In the genomic region with DNA sequence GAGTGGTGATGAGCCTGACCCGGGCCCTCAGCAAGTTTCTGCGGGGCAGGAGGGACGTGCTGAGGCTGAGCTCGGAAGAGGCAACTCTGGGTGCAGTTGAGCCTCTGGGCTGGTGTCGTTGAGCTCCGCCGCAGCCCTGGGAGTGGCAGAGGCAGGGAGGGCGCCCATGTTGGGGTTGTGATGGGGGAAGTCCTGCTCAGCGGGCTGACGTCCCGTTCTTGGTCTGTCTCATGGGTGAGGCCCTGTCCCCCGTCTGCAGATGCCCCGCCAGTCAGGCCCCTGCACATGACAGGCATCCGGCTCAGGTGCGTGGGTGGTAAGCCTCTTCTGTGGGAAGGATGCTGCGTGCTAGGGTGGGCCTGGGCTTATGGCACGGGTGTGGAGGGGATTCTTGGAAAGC, we compare ENCODE assay signal across 8 cellular contexts.
A peak's percentile ranks its signal among the peaks of the same experiment; 100 is the strongest.
DNase-seq lines count a peak whose midpoint lies in the region; ATAC-seq, FAIRE-seq and TF ChIP-seq lines count a peak whose summit lies in the region.

No MANE protein-coding gene starts in this region.

- H3K4me1 Mint-ChIP-seq in T-helper 1 cell treated with Interleukin-12 subunit alpha and Interleukin-12 subunit beta and Interleukin-4 antibody, amounts not matched to agents 30 μg/mL and 1 μg/mL, for 36 hours (ENCODE audit: low read depth): peaks cover 23% of the 10 kb centered on the region
- peaks cover 12% of the 10 kb centered on the region for H3K4me1 Mint-ChIP-seq in chondrocyte (ENCODE audit: low read depth)

- no peaks in the 10 kb centered on the region for H3K36me3 ChIP-seq in GM12878 (ENCODE audit: control insufficient read depth in 2 of 2, insufficient read depth in 2 of 2, low read length in 1 of 2)
- no peaks in the 10 kb centered on the region for H3K36me3 ChIP-seq in ascending aorta
- H3K36me3 ChIP-seq in mesenchymal stem cell (ENCODE audit: control insufficient read depth in 1 of 2, insufficient read depth in 2 of 2, low read depth in 1 of 2, low read length in 2 of 2): peaks cover 0 to 15% of the 10 kb centered on the region in 2 experiments

- H3K4me1 ChIP-seq in GM12878 (ENCODE audit: control insufficient read depth, insufficient read depth, low read length): peaks cover 43% of the 10 kb centered on the region
- H3K4me1 ChIP-seq in ascending aorta: peaks cover 5 to 39% of the 10 kb centered on the region in 2 donors
- no peaks in the 10 kb centered on the region for H3K4me1 ChIP-seq in foreskin keratinocyte
- H3K4me1 ChIP-seq in mesenchymal stem cell (ENCODE audit: control insufficient read depth, insufficient read depth, low read depth, low read length): peaks cover 43% of the 10 kb centered on the region

- H3K27me3 Mint-ChIP-seq in T-helper 1 cell treated with Interleukin-12 subunit alpha and Interleukin-12 subunit beta and Interleukin-4 antibody, amounts not matched to agents 30 μg/mL and 1 μg/mL, for 36 hours (ENCODE audit: low read depth): peaks cover 14% of the 10 kb centered on the region
- no peaks in the 10 kb centered on the region for H3K27me3 Mint-ChIP-seq in chondrocyte (ENCODE audit: low read depth)

- H3K27ac ChIP-seq in GM12878 (ENCODE audit: control insufficient read depth, insufficient read depth): peak overlapping the region; percentile 98
- H3K27ac ChIP-seq in ascending aorta: no peak overlapping the region
- no peak overlapping the region for H3K27ac ChIP-seq in foreskin keratinocyte
- H3K27ac ChIP-seq in mesenchymal stem cell (ENCODE audit: low read length, poor library complexity, severe bottlenecking): no peak overlapping the region

- WGBS in GM12878 (ENCODE audit: insufficient coverage, insufficient replicate concordance, low lambda C conversion rate, missing lambda C conversion rate): 3% methylated on average over 17 of the region's 17 CpGs
- WGBS in mesenchymal stem cell: 95% methylated on average over 17 of the region's 17 CpGs

- POLR2A ChIA-PET in GM12878 (lab: Charles Lee): interaction anchor here (8.8 kb wide), 1 partner anchor 15 kb away, joined by 88 read pairs; no protein-coding TSS in a partner anchor

- CTCF ChIA-PET in GM12878 (lab: Yijun Ruan, JAX): interaction anchor here (2.0 to 2.2 kb wide), 3 partner anchors 26 to 219 kb away, joined by 5 to 12 read pairs (median 8); no protein-coding TSS in a partner anchor

- RAD21 ChIA-PET in GM12878 (lab: Charles Lee; ENCODE audit: unreplicated experiment): interaction anchor here (1.0 to 2.7 kb wide), 5 partner anchors 13 to 52 kb away, joined by 3 to 20 read pairs (median 11); no protein-coding TSS in a partner anchor

- SMC1A ChIA-PET in GM12878 (lab: Charles Lee; ENCODE audit: uncharacterized antibody, unreplicated experiment): interaction anchor here (0.5 to 4.3 kb wide), 4 partner anchors 15 to 66 kb away, joined by 3 to 39 read pairs (median 3); no protein-coding TSS in a partner anchor

- H3K27ac Mint-ChIP-seq in T-helper 1 cell treated with Interleukin-12 subunit alpha and Interleukin-12 subunit beta and Interleukin-4 antibody, amounts not matched to agents 30 μg/mL and 1 μg/mL, for 36 hours: peak overlapping the region; percentile 68
- no peak overlapping the region for H3K27ac Mint-ChIP-seq in chondrocyte (ENCODE audit: unreplicated experiment)

- in situ Hi-C loops in GM12878 (cut with MboI): no loop called here

- intact Hi-C loops in GM12878 (cut with micrococcal nuclease; ENCODE audit: unreplicated experiment): loop anchor here (1.0 to 2.0 kb wide), 2 partner anchors 16 to 226 kb away; partner anchors contain the start of gene RNU6ATAC
- intact Hi-C loops in ascending aorta (cut with DNase I): no loop called here

- H2BK120ac ChIP-seq in mesenchymal stem cell (ENCODE audit: low read depth, low read length): no peak overlapping the region

- peaks cover 5% of the 10 kb centered on the region for H3K36me3 Mint-ChIP-seq in T-helper 1 cell treated with Interleukin-12 subunit alpha and Interleukin-12 subunit beta and Interleukin-4 antibody, amounts not matched to agents 30 μg/mL and 1 μg/mL, for 36 hours (ENCODE audit: low read depth)
- H3K36me3 Mint-ChIP-seq in chondrocyte (ENCODE audit: low read depth): no peaks in the 10 kb centered on the region

- BruUV-seq in GM12878 (replicated peaks; lab: Mats Ljungman, UMichigan): no TSS peak

- peak; percentile 35 for ATAC-seq in GM21423 (IDR thresholded peaks at IDR 0.05; ENCODE audit: unreplicated experiment)
- peak; percentile 67 for ATAC-seq in GM12878
- no peak for ATAC-seq in foreskin keratinocyte

- H3K9me3 ChIP-seq in GM12878 (replicated peaks; ENCODE audit: control insufficient read depth, insufficient read depth, low read length): no peaks in the 10 kb centered on the region
- H3K9me3 ChIP-seq in ascending aorta: no peaks in the 10 kb centered on the region
- H3K9me3 ChIP-seq in mesenchymal stem cell (ENCODE audit: control insufficient read depth, low read length): no peaks in the 10 kb centered on the region

- H3K4me3 ChIP-seq in GM12878 (peak overlapping the region; percentile 79), ascending aorta (no peak overlapping the region), mesenchymal stem cell (ENCODE audit: insufficient read depth in 1 of 2, low read depth in 1 of 2, low read length in 2 of 2) (no peak overlapping the region)

- peak overlapping the region; percentile 98 for H3K4me2 ChIP-seq in GM12878 (ENCODE audit: control insufficient read depth, insufficient read depth)
- H3K4me2 ChIP-seq in mesenchymal stem cell (ENCODE audit: low read length, poor library complexity, severe bottlenecking): no peak overlapping the region

- H2AFZ ChIP-seq in GM12878 (ENCODE audit: control insufficient read depth, low read depth, low read length) (peak overlapping the region; percentile 69), mesenchymal stem cell (ENCODE audit: low read depth, low read length) (no peak overlapping the region)

- peak; percentile 65 to 66; a peak in 3 of 4 replicates for TF ChIP-seq EP300 in GM12878 (IDR thresholded peaks at IDR 0.05; ENCODE audit: borderline replicate concordance in 1 of 2, control insufficient read depth in 1 of 2, low read depth in 2 of 2, low read length in 2 of 2)

- TF ChIP-seq RAD21 in GM12878 (IDR thresholded peaks at IDR 0.05; ENCODE audit: insufficient read depth, low read depth, low read length): no peak

- H2AK5ac ChIP-seq in mesenchymal stem cell (ENCODE audit: low read length, severe bottlenecking): no peak overlapping the region

- peak; percentile 77 for FAIRE-seq in GM12878 (lab: Jason Lieb, UNC)

- H3K23ac ChIP-seq in mesenchymal stem cell (ENCODE audit: low read length in 2 of 2): no peak overlapping the region

- H3K9ac ChIP-seq in GM12878 (ENCODE audit: control insufficient read depth, insufficient read depth, low read length) (peak overlapping the region; percentile 95), mesenchymal stem cell (ENCODE audit: low read length) (no peak overlapping the region)

- H3K4ac ChIP-seq in mesenchymal stem cell (ENCODE audit: low read depth in 1 of 2, low read length in 2 of 2): no peak overlapping the region

- H4K8ac ChIP-seq in mesenchymal stem cell (ENCODE audit: low read length): no peak overlapping the region

- no peak for DNase-seq in GM12878 (ENCODE audit: low read depth, low spot score)
- peak; percentile 41 to 61 (median 58) for DNase-seq in stimulated activated naive CD4-positive, alpha-beta T cell (lab: John Stamatoyannopoulos, UW)
- no peak for DNase-seq in ascending aorta (ENCODE audit: low spot score in 2 of 2)
- DNase-seq in foreskin keratinocyte: no peak
- no peak for DNase-seq in chondrocyte (ENCODE audit: low spot score)
- no peak for DNase-seq in mesenchymal stem cell

- H3K18ac ChIP-seq in mesenchymal stem cell (ENCODE audit: low read depth in 1 of 2, low read length in 2 of 2): no peak overlapping the region

- peaks cover 72% of the 10 kb centered on the region for H3K79me1 ChIP-seq in mesenchymal stem cell (replicated peaks; ENCODE audit: low read length, poor library complexity, severe bottlenecking)

- no peak overlapping the region for H2BK12ac ChIP-seq in mesenchymal stem cell (ENCODE audit: low read length in 2 of 2)

- H3K79me2 ChIP-seq in GM12878 (ENCODE audit: control insufficient read depth, insufficient read depth, low read length): peaks cover 39% of the 10 kb centered on the region

- H4K91ac ChIP-seq in mesenchymal stem cell (ENCODE audit: low read length): no peak overlapping the region

- no peak overlapping the region for H3K4me3 Mint-ChIP-seq in T-helper 1 cell treated with Interleukin-12 subunit alpha and Interleukin-12 subunit beta and Interleukin-4 antibody, amounts not matched to agents 30 μg/mL and 1 μg/mL, for 36 hours
- no peak overlapping the region for H3K4me3 Mint-ChIP-seq in chondrocyte (ENCODE audit: unreplicated experiment)

- H2BK5ac ChIP-seq in mesenchymal stem cell (ENCODE audit: low read depth, low read length, poor library complexity, severe bottlenecking): no peak overlapping the region

- TF ChIP-seq CTCF in GM12878 (IDR thresholded peaks at IDR 0.05 in 2 of 3, conservative IDR thresholded peaks at IDR 0.05 in 1 of 3; ENCODE audit: control insufficient read depth in 2 of 3, extremely low read depth in 1 of 3, insufficient read depth in 1 of 3, low read depth in 3 of 3, low read length in 3 of 3): no peak
- no peak for TF ChIP-seq CTCF in ascending aorta (IDR thresholded peaks at IDR 0.05)
- TF ChIP-seq CTCF in foreskin keratinocyte (conservative IDR thresholded peaks at IDR 0.05): no peak
- TF ChIP-seq CTCF in chondrocyte (IDR thresholded peaks at IDR 0.05): no peak

- H3K27me3 ChIP-seq in GM12878 (replicated peaks in 1 of 2; ENCODE audit: control insufficient read depth in 2 of 2, insufficient read depth in 2 of 2, low read length in 1 of 2): no peaks in the 10 kb centered on the region
- no peaks in the 10 kb centered on the region for H3K27me3 ChIP-seq in ascending aorta
- no peaks in the 10 kb centered on the region for H3K27me3 ChIP-seq in foreskin keratinocyte
- no peaks in the 10 kb centered on the region for H3K27me3 ChIP-seq in mesenchymal stem cell (ENCODE audit: control insufficient read depth in 1 of 2, insufficient read depth in 1 of 2, low read length in 2 of 2)

- no peak for TF ChIP-seq POLR2A in GM12878 (IDR thresholded peaks at IDR 0.05; ENCODE audit: low read depth, low read length)

- no peak overlapping the region for H3K14ac ChIP-seq in mesenchymal stem cell (ENCODE audit: low read length in 2 of 2)

- no peaks in the 10 kb centered on the region for H4K20me1 ChIP-seq in GM12878 (ENCODE audit: control insufficient read depth, insufficient read depth)

- H2BK15ac ChIP-seq in mesenchymal stem cell (ENCODE audit: low read depth, poor library complexity, severe bottlenecking): no peak overlapping the region

- peaks cover 5% of the 10 kb centered on the region for H3K9me3 Mint-ChIP-seq in T-helper 1 cell treated with Interleukin-12 subunit alpha and Interleukin-12 subunit beta and Interleukin-4 antibody, amounts not matched to agents 30 μg/mL and 1 μg/mL, for 36 hours
- no peaks in the 10 kb centered on the region for H3K9me3 Mint-ChIP-seq in chondrocyte (ENCODE audit: low read depth)

TF ChIP-seq in GM12878, 131 proteins besides CTCF, POLR2A, EP300 and RAD21 (continues in another document):
- TF ChIP-seq ZBED1 (IDR thresholded peaks at IDR 0.05; ENCODE audit: borderline replicate concordance): peak; percentile 47; the same call in 1 of the 2 replicates
- 0 out of 4 replicates have a peak, but pooled peaks of 1 of the 2 experiments have one; percentile 26 for TF ChIP-seq SRF (IDR thresholded peaks at IDR 0.05; ENCODE audit: low read depth in 2 of 2, low read length in 2 of 2)
- TF ChIP-seq FOXK2 (IDR thresholded peaks at IDR 0.05): no peak

Comparison
In these comparisons a context has a peak if more than half of its experiments do, and no peak if none do; other contexts are left out.
1. DNase-seq: peak in stimulated activated naive CD4-positive, alpha-beta T cell (6 of 6); none in GM12878 (single experiment), ascending aorta (0 of 2), foreskin keratinocyte (0 of 2), chondrocyte (single experiment) and mesenchymal stem cell (single experiment).